In the genomic region with DNA sequence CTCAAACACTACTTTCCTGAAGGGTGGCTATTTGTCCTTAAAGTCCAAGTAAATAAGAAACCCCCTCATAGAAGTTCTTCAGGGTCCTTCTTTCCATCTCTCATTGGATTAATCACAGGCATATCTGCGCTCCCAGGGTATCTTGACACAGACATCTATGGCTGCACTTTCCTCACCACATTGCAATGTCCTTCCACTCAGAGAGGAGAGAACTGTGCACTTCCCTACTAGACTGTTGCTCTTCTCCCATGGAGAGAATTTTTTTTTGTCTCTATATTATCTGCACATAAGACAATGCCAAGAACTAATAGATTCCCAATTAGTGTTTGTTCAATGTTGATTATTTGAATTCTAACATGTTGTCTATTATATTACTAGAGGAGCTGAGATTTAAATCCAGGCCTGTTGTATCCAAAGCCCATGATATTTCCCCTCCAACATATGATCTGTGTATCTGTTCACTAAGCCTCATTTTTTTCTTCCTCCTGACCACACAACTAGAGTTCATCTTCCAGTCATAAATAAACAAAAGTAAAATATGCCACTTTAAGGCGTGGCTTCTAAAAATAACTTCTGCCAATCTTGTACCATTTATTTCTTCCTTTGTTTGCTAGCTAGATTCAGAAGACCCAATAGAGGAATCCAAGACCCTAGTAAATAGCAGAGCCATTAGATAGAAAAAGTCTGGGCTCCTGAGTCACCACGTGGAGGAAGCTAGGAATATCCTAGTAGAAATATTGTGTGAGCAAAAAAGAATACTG, we compare ENCODE assay signal across 14 cellular contexts.
A peak's percentile ranks its signal among the peaks of the same experiment; 100 is the strongest.
DNase-seq lines count a peak whose midpoint lies in the region; ATAC-seq, FAIRE-seq and TF ChIP-seq lines count a peak whose summit lies in the region.
"Had no signal": no experiment of that assay in that cellular context is flagged by ENCODE, and none has a peak within 500 bp of the region (broad histone marks: within the 10 kb centered on the region; RNA-seq: fewer than 3 reads in every experiment).

No MANE protein-coding gene starts in this region.

- in situ Hi-C loops in Caki2 (cut with HindIII; ENCODE audit: low pct_unique_long_range_greater_than_20kb, low sequenced_read_pairs): no loop called here

- H3K4me1 ChIP-seq in endothelial cell of umbilical vein (ENCODE audit: control insufficient read depth, extremely low read depth, insufficient read depth, low read length): peaks cover 41% of the 10 kb centered on the region
- H3K4me1 ChIP-seq: BLaER1, parathyroid adenoma had no signal

- no peaks in the 10 kb centered on the region for H3K36me3 Mint-ChIP-seq in activated T-helper 2 cell treated with anti-CD3 and anti-CD28 coated beads, Interferon-gamma antibody, Interleukin-2, Interleukin-4, amounts not matched to agents 10 μg/mL and 5 μg/mL and 100 μg/mL, durations not matched to agents 14 hours and 24 hours and 36 hours (ENCODE audit: low read depth)

- TF ChIP-seq CTCF in endothelial cell of umbilical vein (IDR thresholded peaks at IDR 0.05; ENCODE audit: extremely low read depth in 1 of 2, insufficient read depth in 1 of 2, low read depth in 1 of 2, low read length in 2 of 2): no peak

- no peaks in the 10 kb centered on the region for H3K27me3 ChIP-seq in endothelial cell of umbilical vein (ENCODE audit: control insufficient read depth in 2 of 2, insufficient read depth in 2 of 2, low read length in 2 of 2)
- H3K27me3 ChIP-seq: BLaER1 had no signal

- ATAC-seq in left lobe of liver: no peak

- H3K27ac ChIP-seq in endothelial cell of umbilical vein (ENCODE audit: insufficient read depth, low read depth, low read length): peak overlapping the region; percentile 95
- H3K27ac ChIP-seq: BLaER1, HL-60, parathyroid adenoma had no signal

- peak overlapping the region in 1 of 3 experiments; percentile 4 for H3K4me3 ChIP-seq in endothelial cell of umbilical vein (replicated peaks in 1 of 3; ENCODE audit: insufficient read depth in 1 of 3, low read depth in 1 of 3, low read length in 3 of 3)
- H3K4me3 ChIP-seq: BLaER1 had no signal

- TF ChIP-seq POLR2A in endothelial cell of umbilical vein (IDR thresholded peaks at IDR 0.05; ENCODE audit: low read depth, low read length): no peak

- POLR2A ChIA-PET in endothelial cell of umbilical vein (lab: Charles Lee): interaction anchor here (1.1 kb wide), 1 partner anchor 148 kb away, joined by 4 read pairs; the partner anchor contains the start of gene AP1AR

- no peak overlapping the region for H3K4me3 Mint-ChIP-seq in activated T-helper 2 cell treated with anti-CD3 and anti-CD28 coated beads, Interferon-gamma antibody, Interleukin-2, Interleukin-4, amounts not matched to agents 10 μg/mL and 5 μg/mL and 100 μg/mL, durations not matched to agents 14 hours and 24 hours and 36 hours (ENCODE audit: low read depth)

- no peaks in the 10 kb centered on the region for H4K20me1 ChIP-seq in endothelial cell of umbilical vein (replicated peaks; ENCODE audit: control insufficient read depth, extremely low read depth, insufficient read depth, low read length)
- H4K20me1 ChIP-seq: BLaER1 had no signal

- FAIRE-seq in endothelial cell of umbilical vein (lab: Jason Lieb, UNC): peak; percentile 67

- peak overlapping the region; percentile 64 for H3K9ac ChIP-seq in endothelial cell of umbilical vein (replicated peaks; ENCODE audit: extremely low read depth, insufficient read depth, low read length)
- H3K9ac ChIP-seq: BLaER1, parathyroid adenoma had no signal

- no peaks in the 10 kb centered on the region for H3K9me3 ChIP-seq in endothelial cell of umbilical vein (replicated peaks; ENCODE audit: control insufficient read depth, insufficient read depth, low read length)
- H3K9me3 ChIP-seq: BLaER1 had no signal

- H3K79me2 ChIP-seq in endothelial cell of umbilical vein (ENCODE audit: control insufficient read depth, insufficient read depth, low read length): no peaks in the 10 kb centered on the region
- H3K79me2 ChIP-seq: parathyroid adenoma had no signal

- H3K4me1 Mint-ChIP-seq in activated T-helper 2 cell treated with anti-CD3 and anti-CD28 coated beads, Interferon-gamma antibody, Interleukin-2, Interleukin-4, amounts not matched to agents 10 μg/mL and 5 μg/mL and 100 μg/mL, durations not matched to agents 14 hours and 24 hours and 36 hours (ENCODE audit: low read depth): peaks cover 7% of the 10 kb centered on the region

- H3K9me1 ChIP-seq in endothelial cell of umbilical vein (replicated peaks; ENCODE audit: control insufficient read depth, extremely low read depth, insufficient read depth, low read length): no peaks in the 10 kb centered on the region

- intact Hi-C loops in endothelial cell of umbilical vein (cut with micrococcal nuclease): loop anchor here (1.0 to 10.0 kb wide), 11 partner anchors 11 to 1931 kb away; partner anchors contain the start of genes AP1AR and LARP7
- intact Hi-C loops in activated T-helper 2 cell treated with anti-CD3 and anti-CD28 coated beads, Interferon-gamma antibody, Interleukin-2, Interleukin-4, amounts not matched to agents 10 μg/mL and 5 μg/mL and 100 μg/mL, durations not matched to agents 14 hours and 24 hours and 36 hours (cut with micrococcal nuclease): no loop called here

- no peak overlapping the region for H2AFZ ChIP-seq in endothelial cell of umbilical vein (ENCODE audit: low read depth, low read length)
- H2AFZ ChIP-seq: parathyroid adenoma had no signal

- dilution Hi-C loops in endothelial cell of umbilical vein (cut with MboI; ENCODE audit: extremely low pct_ligation_motif_present, low sequenced_read_pairs): no loop called here

- H3K9me3 Mint-ChIP-seq in activated T-helper 2 cell treated with anti-CD3 and anti-CD28 coated beads, Interferon-gamma antibody, Interleukin-2, Interleukin-4, amounts not matched to agents 10 μg/mL and 5 μg/mL and 100 μg/mL, durations not matched to agents 14 hours and 24 hours and 36 hours: no peaks in the 10 kb centered on the region

- H3K27ac Mint-ChIP-seq in activated T-helper 2 cell treated with anti-CD3 and anti-CD28 coated beads, Interferon-gamma antibody, Interleukin-2, Interleukin-4, amounts not matched to agents 10 μg/mL and 5 μg/mL and 100 μg/mL, durations not matched to agents 14 hours and 24 hours and 36 hours: no peak overlapping the region

- H3K27me3 Mint-ChIP-seq in activated T-helper 2 cell treated with anti-CD3 and anti-CD28 coated beads, Interferon-gamma antibody, Interleukin-2, Interleukin-4, amounts not matched to agents 10 μg/mL and 5 μg/mL and 100 μg/mL, durations not matched to agents 14 hours and 24 hours and 36 hours (ENCODE audit: low read depth): peaks cover 25% of the 10 kb centered on the region

- H3K36me3 ChIP-seq in endothelial cell of umbilical vein (ENCODE audit: control insufficient read depth in 2 of 2, extremely low read depth in 1 of 2, insufficient read depth in 2 of 2, low read length in 2 of 2): no peaks in the 10 kb centered on the region
- H3K36me3 ChIP-seq: BLaER1 had no signal

- BruUV-seq in endothelial cell of umbilical vein (replicated peaks; lab: Mats Ljungman, UMichigan): TSS peak; percentile 91

- CTCF ChIA-PET in endothelial cell of umbilical vein (lab: Charles Lee): interaction anchor here (0.8 to 1.4 kb wide), 9 partner anchors 8 to 521 kb away, joined by 3 to 20 read pairs (median 3); partner anchors contain the start of gene AP1AR

- peak; percentile 42 for DNase-seq in Caki2 (ENCODE audit: low read depth)
- DNase-seq in M059J (ENCODE audit: low read depth): peak; percentile 54
- DNase-seq in endothelial cell of umbilical vein (ENCODE audit: low read depth, low spot score): peak; percentile 79
- DNase-seq in myocyte (ENCODE audit: low read depth): peak; percentile 46
- DNase-seq in NCI-H2196 (lab: John Stamatoyannopoulos, UW; ENCODE audit: unreplicated experiment): no peak
- no peak for DNase-seq in activated T-helper 2 cell treated with anti-CD3 and anti-CD28 coated beads, Interferon-gamma antibody, Interleukin-2, Interleukin-4, amounts not matched to agents 10 μg/mL and 5 μg/mL and 100 μg/mL, durations not matched to agents 14 hours and 24 hours and 36 hours (ENCODE audit: low spot score)
- DNase-seq in left lobe of liver (ENCODE audit: low spot score): no peak
- DNase-seq in NCI-H510A treated with DMSO at 0.1 percent for 48 hours (lab: John Stamatoyannopoulos, UW): no peak
- DNase-seq: activated CD4-positive, alpha-beta T cell treated with anti-CD3 and anti-CD28 coated beads for 4 hours; anterior cingulate cortex; stimulated activated CD4-positive, alpha-beta T cell treated with anti-CD3 and anti-CD28 coated beads, Interleukin-1b, Interleukin-23, amount 100 ng/mL, for 48 hours had no signal

- H3K4me2 ChIP-seq in endothelial cell of umbilical vein (ENCODE audit: insufficient read depth, low read length): peak overlapping the region; percentile 52
- H3K4me2 ChIP-seq: BLaER1 had no signal

TF ChIP-seq in endothelial cell of umbilical vein, 7 proteins besides CTCF, POLR2A, EP300 and RAD21:
- no peak for TF ChIP-seq POLR2AphosphoS5 (IDR thresholded peaks at IDR 0.05; ENCODE audit: insufficient read depth, low read depth, low read length)
- no peak for TF ChIP-seq GATA2 (IDR thresholded peaks at IDR 0.05; ENCODE audit: insufficient read depth, insufficient read length, low read depth, low read length)
- TF ChIP-seq MAX (IDR thresholded peaks at IDR 0.05; ENCODE audit: insufficient read depth, insufficient read length): no peak
- peak; percentile 8 for TF ChIP-seq JUN (IDR thresholded peaks at IDR 0.05; ENCODE audit: borderline replicate concordance, insufficient read depth, insufficient read length, low read depth)
- TF ChIP-seq EZH2 (IDR thresholded peaks at IDR 0.05; ENCODE audit: borderline replicate concordance, low read depth, low read length, severe bottlenecking): no peak
- TF ChIP-seq MYC (IDR thresholded peaks at IDR 0.05; ENCODE audit: low read depth, low read length): no peak

Comparison
In these comparisons a context has a peak if more than half of its experiments do, and no peak if none do; other contexts are left out.
1. DNase-seq: peak in Caki2 (single experiment), M059J (single experiment), endothelial cell of umbilical vein (single experiment) and myocyte (single experiment); none in NCI-H2196 (single experiment), activated T-helper 2 cell treated with anti-CD3 and anti-CD28 coated beads, Interferon-gamma antibody, Interleukin-2, Interleukin-4, amounts not matched to agents 10 μg/mL and 5 μg/mL and 100 μg/mL, durations not matched to agents 14 hours and 24 hours and 36 hours (single experiment), left lobe of liver (single experiment) and NCI-H510A treated with DMSO at 0.1 percent for 48 hours (single experiment).